Comparison of ENCODE assay signal across 13 cellular contexts in the genomic region with DNA sequence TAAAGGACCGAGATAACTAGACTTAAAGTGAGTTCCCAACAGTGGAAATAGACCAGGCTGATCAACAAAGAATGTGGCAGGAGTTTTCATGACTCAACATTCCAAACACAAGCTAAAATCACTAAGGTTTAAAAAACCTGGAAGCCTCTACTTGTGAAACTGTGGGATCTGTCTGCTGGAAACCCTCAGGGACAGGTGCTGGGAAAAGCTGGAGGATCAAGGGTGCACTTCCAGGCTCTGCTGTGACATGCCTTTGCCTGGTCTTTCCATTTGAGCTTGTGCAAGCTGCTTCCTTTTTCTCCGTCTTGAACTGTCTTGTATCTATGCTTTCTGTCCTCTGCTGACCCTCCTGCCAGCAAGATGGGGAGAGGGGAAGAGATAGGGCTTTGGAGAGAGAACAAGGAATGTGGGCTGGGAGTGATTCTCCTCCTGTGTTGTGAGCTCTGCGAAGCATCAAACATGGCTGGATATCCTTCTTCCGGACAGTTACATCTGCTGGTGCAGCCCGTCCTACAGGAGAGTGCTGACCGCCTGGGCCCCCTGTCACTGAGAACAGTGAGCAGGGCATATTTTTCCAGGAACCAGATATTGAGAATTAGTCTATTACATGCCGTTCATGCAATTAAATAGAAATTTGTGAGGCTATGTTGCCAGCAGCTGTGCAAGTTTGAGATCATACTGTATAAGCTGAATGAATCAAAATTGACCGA. TPM values are rescaled to one million over a fixed set of nuclear protein-coding genes. Genes with fewer than 3 reads are reported as not detected.
DNase-seq lines count a peak whose midpoint lies in the region; ATAC-seq, FAIRE-seq and TF ChIP-seq lines count a peak whose summit lies in the region.
"Had no signal": no experiment of that assay in that cellular context is flagged by ENCODE, and none has a peak within 500 bp of the region (broad histone marks: within the 10 kb centered on the region; RNA-seq: fewer than 3 reads in every experiment).

No MANE protein-coding gene starts in this region.

- H3K27ac Mint-ChIP-seq in effector memory CD8-positive, alpha-beta T cell = no peak overlapping the region
- H3K27ac Mint-ChIP-seq: activated T-cell treated with anti-CD3 and anti-CD28 coated beads, Interleukin-2, amount 50 U/mL, for 24 hours had no signal

- FAIRE-seq in HTR-8/SVneo (lab: Jason Lieb, UNC) = no peak

- no peaks in the 10 kb centered on the region for H3K27me3 ChIP-seq in Karpas-422 (ENCODE audit: low read length)
- H3K27me3 ChIP-seq: ascending aorta, uterus had no signal

- peaks cover 64% of the 10 kb centered on the region for H3K4me1 ChIP-seq in Karpas-422 (ENCODE audit: low read length)

- no peaks in the 10 kb centered on the region for H3K9me2 ChIP-seq in Karpas-422 (replicated peaks; ENCODE audit: insufficient read depth, low read length)

- no peak overlapping the region for H2AFZ ChIP-seq in Karpas-422 (ENCODE audit: low read length)

- H4K20me1 ChIP-seq in Karpas-422 (ENCODE audit: insufficient read depth, low read depth, low read length) = no peaks in the 10 kb centered on the region

- peaks cover 32 to 41% of the 10 kb centered on the region in 2 donors for H3K27me3 Mint-ChIP-seq in effector memory CD8-positive, alpha-beta T cell

- no peak for ATAC-seq in effector memory CD8-positive, alpha-beta T cell (replicated peaks)

- H3K4me3 Mint-ChIP-seq in effector memory CD8-positive, alpha-beta T cell = no peak overlapping the region
- H3K4me3 Mint-ChIP-seq: activated T-cell treated with anti-CD3 and anti-CD28 coated beads, Interleukin-2, amount 50 U/mL, for 24 hours had no signal

- no peaks in the 10 kb centered on the region for H3K9me3 ChIP-seq in Karpas-422 (ENCODE audit: low read length)
- H3K9me3 ChIP-seq: ascending aorta, uterus had no signal

- no peaks in the 10 kb centered on the region for H3K79me2 ChIP-seq in Karpas-422 (ENCODE audit: low read length)

- H3K4me2 ChIP-seq in Karpas-422 (ENCODE audit: low read depth, low read length, poor library complexity, severe bottlenecking) = peak overlapping the region; percentile 6

- TF ChIP-seq CTCF in coronary artery (IDR thresholded peaks at IDR 0.05) = no peak

- intact Hi-C loops in posterior cingulate gyrus (cut with DNase I) = no loop called here

- H3K4me3 ChIP-seq in Karpas-422 (ENCODE audit: low read length) = no peak overlapping the region
- H3K4me3 ChIP-seq in coronary artery = no peak overlapping the region
- H3K4me3 ChIP-seq: ascending aorta, uterus had no signal

- H3K9me3 Mint-ChIP-seq in effector memory CD8-positive, alpha-beta T cell = no peaks in the 10 kb centered on the region
- H3K9me3 Mint-ChIP-seq: activated T-cell treated with anti-CD3 and anti-CD28 coated beads, Interleukin-2, amount 50 U/mL, for 24 hours had no signal

- H3K27ac ChIP-seq in Karpas-422 (ENCODE audit: low read length) (no peak overlapping the region), coronary artery (no peak overlapping the region)
- H3K27ac ChIP-seq: ascending aorta, VCaP had no signal

- H3K4me1 Mint-ChIP-seq in effector memory CD8-positive, alpha-beta T cell (ENCODE audit: low read depth in 2 of 2) = peaks cover 0 to 4% of the 10 kb centered on the region in 2 donors

- no peaks in the 10 kb centered on the region for H3K36me3 Mint-ChIP-seq in effector memory CD8-positive, alpha-beta T cell (ENCODE audit: insufficient read depth)

- peak; percentile 10 for DNase-seq in A172 (ENCODE audit: low spot score)
- no peak for DNase-seq in Karpas-422
- peak; percentile 29 for DNase-seq in coronary artery (ENCODE audit: low spot score)
- DNase-seq in left kidney (ENCODE audit: low read depth, low spot score) = peak; percentile 15
- DNase-seq in posterior cingulate gyrus = no peak
- DNase-seq in HTR-8/SVneo (ENCODE audit: insufficient read length, low spot score) = no peak
- DNase-seq in activated CD4-positive, CD25-positive, alpha-beta regulatory T cell treated with anti-CD3 and anti-CD28 coated beads, Interleukin-2, amount 50 U/mL, for 72 hours = no peak
- DNase-seq in effector memory CD8-positive, alpha-beta T cell = no peak
- DNase-seq: activated T-cell treated with anti-CD3 and anti-CD28 coated beads, Interleukin-2, amount 50 U/mL, for 24 hours; SIG-M5; uterus had no signal

- H3K36me3 ChIP-seq in Karpas-422 (ENCODE audit: insufficient read depth, low read length) = no peaks in the 10 kb centered on the region
- H3K36me3 ChIP-seq: ascending aorta, uterus had no signal

- H3K9ac ChIP-seq in Karpas-422 (ENCODE audit: low read length) = no peak overlapping the region

RNA-seq across cellular contexts. Expression of a gene that starts 25.5 kb away (rescaled TPM):
- total RNA-seq in A172 (2014; rRNA removed; shearing (Covaris generic)) = 6.1 and 8.2 TPM in 2 replicates
- 0.07 and 6.1 TPM in 2 replicates for total RNA-seq in Karpas-422 (2014; rRNA removed; shearing (Covaris generic); ENCODE audit: low replicate concordance)

Comparison
In these comparisons a context has a peak if more than half of its experiments do, and no peak if none do; other contexts are left out.
1. DNase-seq: peak in A172 (single experiment), coronary artery (single experiment) and left kidney (single experiment); none in Karpas-422 (single experiment), posterior cingulate gyrus (0 of 10), HTR-8/SVneo (single experiment), activated CD4-positive, CD25-positive, alpha-beta regulatory T cell treated with anti-CD3 and anti-CD28 coated beads, Interleukin-2, amount 50 U/mL, for 72 hours (single experiment) and effector memory CD8-positive, alpha-beta T cell (0 of 3).